In genomic region chr16:28924762-28925385, GRCh38 we compare ENCODE assay signal across 8 cellular contexts. TPM values are rescaled to one million over a fixed set of nuclear protein-coding genes. Genes with fewer than 3 reads are reported as not detected.
A peak's percentile ranks its signal among the peaks of the same experiment; 100 is the strongest.
DNase-seq lines count a peak whose midpoint lies in the region; ATAC-seq and TF ChIP-seq lines count a peak whose summit lies in the region.

Gene RABEP2, minus strand, starts transcription at chr16:28925238. Its CDS starts 75 bp downstream, at chr16:28925163.

- DNase-seq in AG04450 (ENCODE audit: low read depth, low spot score) (peak; percentile 62), NCI-H2227 treated with DMSO at 0.1 percent for 48 hours (lab: John Stamatoyannopoulos, UW) (peak; percentile 95), cardiac fibroblast (ENCODE audit: low read depth in 2 of 2) (peak; percentile 90 to 91), immature natural killer cell (peak; percentile 96 to 97 (median 97)), spleen (peak; percentile 98)
- DNase-seq in activated CD4-positive, CD25-positive, alpha-beta regulatory T cell (lab: John Stamatoyannopoulos, UW) = peak; percentile 88 to 97 (median 93)

- H3K27ac Mint-ChIP-seq in immature natural killer cell = peak within 1 kb of the TSS; percentile 95 to 99 (median 99)

- CTCF ChIA-PET in AG04450 (lab: Charles Lee) = no interaction called here

- H3K36me3 ChIP-seq in spleen = peaks cover 0 to 33% (median 7%) of the 10 kb centered on the region in 6 donors

- peak within 1 kb of the TSS; percentile 96 to 99 (median 98) for H3K4me3 Mint-ChIP-seq in immature natural killer cell

- H3K4me3 ChIP-seq in AG04450 (ENCODE audit: low read depth, low read length) (peak within 1 kb of the TSS; percentile 84), cardiac fibroblast (replicated peaks in 1 of 2; ENCODE audit: low read depth in 2 of 2, low read length in 2 of 2) (peak within 1 kb of the TSS; percentile 65 to 78), spleen (peak within 1 kb of the TSS; percentile 58 to 92 (median 78))

- peaks cover 14 to 62% (median 41%) of the 10 kb centered on the region in 6 donors for H3K4me1 ChIP-seq in spleen

- intact Hi-C loops in spleen (cut with DNase I; ENCODE audit: low total_unique reads) = no loop called here

- no peaks in the 10 kb centered on the region for H3K9me3 Mint-ChIP-seq in immature natural killer cell

- WGBS in spleen, 5 donors = 1 to 2% (median 1%) methylated on average over 27 to 66 of the region's 66 CpGs

- H3K27me3 Mint-ChIP-seq in immature natural killer cell (ENCODE audit: low read depth in 3 of 3) = peaks cover 6 to 14% (median 11%) of the 10 kb centered on the region in 3 donors

- POLR2A ChIA-PET in AG04450 (lab: Yijun Ruan, JAX) = interaction anchor here (0.8 to 1.1 kb wide), 3 partner anchors 20 to 62 kb away, joined by 3 to 7 read pairs (median 4); no protein-coding TSS in a partner anchor

- peak; percentile 64 for ATAC-seq in GM18909 (IDR thresholded peaks at IDR 0.05; ENCODE audit: poor library complexity, unreplicated experiment)
- peak; percentile 66 for ATAC-seq in HG03175 (IDR thresholded peaks at IDR 0.05; ENCODE audit: unreplicated experiment)

- peaks cover 0 to 9% (median 5%) of the 10 kb centered on the region in 3 donors for H3K36me3 Mint-ChIP-seq in immature natural killer cell

- peaks cover 20 to 24% of the 10 kb centered on the region in 2 donors for H3K4me1 Mint-ChIP-seq in immature natural killer cell

- no peak for TF ChIP-seq CTCF in AG04450 (IDR thresholded peaks at IDR 0.05; ENCODE audit: low read depth, low read length)
- no peak for TF ChIP-seq CTCF in cardiac fibroblast (IDR thresholded peaks at IDR 0.05; ENCODE audit: low read depth, low read length)
- no peak for TF ChIP-seq CTCF in spleen (IDR thresholded peaks at IDR 0.05 in 8 of 11, conservative IDR thresholded peaks at IDR 0.05 in 3 of 11)

- H3K27me3 ChIP-seq in AG04450 (ENCODE audit: control insufficient read depth, insufficient read depth, low read length) = no peaks in the 10 kb centered on the region
- H3K27me3 ChIP-seq in spleen (replicated peaks in 1 of 7) = no peaks in the 10 kb centered on the region

- H3K27ac ChIP-seq in AG04450 (ENCODE audit: low read depth, low read length) (peak within 1 kb of the TSS; percentile 92), spleen (peak within 1 kb of the TSS; percentile 94 to 100 (median 98))

- H3K9me3 ChIP-seq in AG04450 (ENCODE audit: control insufficient read depth, insufficient read depth, low read length) (no peaks in the 10 kb centered on the region; the same call in 1 of the 2 replicates), spleen (no peaks in the 10 kb centered on the region)

- TF ChIP-seq POLR2A in spleen (IDR thresholded peaks at IDR 0.05) = no peak

RNA-seq across cellular contexts. Expression of gene RABEP2, which starts in this region (rescaled TPM):
- polyA plus RNA-seq in AG04450 (2011; rRNA removed) = 9.0 and 11.7 TPM in 2 replicates
- 5.4 and 5.7 TPM in 2 replicates for polyA minus RNA-seq in AG04450 (2011; rRNA and poly(A)+ RNA removed)
- polyA plus RNA-seq in immature natural killer cell = 10 to 100 TPM in 1 of 3 donors, 1 to 10 TPM in 2; 6.3 to 13.9 (median 9.6) TPM
- 10 to 100 TPM; 43.1 to 82.5 (median 51.0) TPM for total RNA-seq in spleen
- 10 to 100 TPM; 40.8 to 90.0 (median 64.5) TPM for polyA plus RNA-seq in spleen

Comparison
In these comparisons a context has a peak if more than half of its experiments do, and no peak if none do; other contexts are left out.
1. Peak in every context shown above with its lines: DNase-seq, ATAC-seq, H3K4me3 ChIP-seq and H3K27ac ChIP-seq.